In genomic region chr3:124217542-124217941, GRCh38 we compare ENCODE assay signal across 1 cellular context.
TF ChIP-seq lines count a peak whose summit lies in the region.

No MANE protein-coding gene starts in this region.

TF ChIP-seq in HepG2, 621 proteins besides CTCF, POLR2A, EP300 and RAD21 (continued from another document and continues in another):
- TF ChIP-seq DMTF1 (CRISPR knock-in tag; IDR thresholded peaks at IDR 0.05), result no peak
- TF ChIP-seq IKZF5 (CRISPR knock-in tag; IDR thresholded peaks at IDR 0.05), result peak; percentile 84; the same call in 1 of the 2 replicates
- TF ChIP-seq JARID2 (CRISPR knock-in tag; IDR thresholded peaks at IDR 0.05; ENCODE audit: insufficient replicate concordance), result no peak
- TF ChIP-seq FOXK1 (CRISPR knock-in tag; IDR thresholded peaks at IDR 0.05; ENCODE audit: borderline replicate concordance, low read depth), result peak; percentile 77; the same call in 1 of the 2 replicates
- TF ChIP-seq STAT5B (CRISPR knock-in tag; IDR thresholded peaks at IDR 0.05), result peak; percentile 90; the same call in 1 of the 2 replicates
- no peak for TF ChIP-seq ZFP82 (CRISPR knock-in tag; IDR thresholded peaks at IDR 0.05; ENCODE audit: borderline replicate concordance)
- peak; percentile 42; the same call in 1 of the 2 replicates for TF ChIP-seq ZNF276 (CRISPR knock-in tag; IDR thresholded peaks at IDR 0.05; ENCODE audit: low read depth)
- TF ChIP-seq ZNF687 (CRISPR knock-in tag; IDR thresholded peaks at IDR 0.05), result no peak
- TF ChIP-seq RFX3 (CRISPR knock-in tag; IDR thresholded peaks at IDR 0.05), result no peak
- TF ChIP-seq ZBTB8A (CRISPR knock-in tag; IDR thresholded peaks at IDR 0.05; ENCODE audit: borderline replicate concordance, low read depth), result no peak
- no peak for TF ChIP-seq HHEX (CRISPR knock-in tag; IDR thresholded peaks at IDR 0.05)
- no peak for TF ChIP-seq SMAD1 (CRISPR knock-in tag; IDR thresholded peaks at IDR 0.05; ENCODE audit: borderline replicate concordance, low read depth)
- TF ChIP-seq TBX3 (IDR thresholded peaks at IDR 0.05; ENCODE audit: borderline replicate concordance), result no peak
- no peak for TF ChIP-seq ZBTB10 (CRISPR knock-in tag; IDR thresholded peaks at IDR 0.05; ENCODE audit: borderline replicate concordance)
- peak; percentile 90; the same call in 1 of the 2 replicates for TF ChIP-seq ZNF441 (CRISPR knock-in tag; IDR thresholded peaks at IDR 0.05; ENCODE audit: borderline replicate concordance)
- no peak for TF ChIP-seq FUBP1 (CRISPR knock-in tag; IDR thresholded peaks at IDR 0.05; ENCODE audit: borderline replicate concordance)
- no peak for TF ChIP-seq RNF2 (conservative IDR thresholded peaks at IDR 0.05; ENCODE audit: low read depth)
- no peak for TF ChIP-seq ZBTB14 (CRISPR knock-in tag; IDR thresholded peaks at IDR 0.05)
- TF ChIP-seq FIP1L1 (IDR thresholded peaks at IDR 0.05; ENCODE audit: borderline replicate concordance, insufficient read depth, low read depth, low read length), result no peak
- no peak for TF ChIP-seq GATA4 (IDR thresholded peaks at IDR 0.05; ENCODE audit: borderline replicate concordance, low read depth)
- TF ChIP-seq WIZ (CRISPR knock-in tag; IDR thresholded peaks at IDR 0.05), result peak; percentile 99
- peak; percentile 59 for TF ChIP-seq ZNF7 (CRISPR knock-in tag; IDR thresholded peaks at IDR 0.05)
- TF ChIP-seq ATF4 (CRISPR knock-in tag; IDR thresholded peaks at IDR 0.05), result 0 out of 4 replicates have a peak, but pooled peaks of 1 of the 2 experiments have one; percentile 14
- peak; percentile 48; the same call in 1 of the 2 replicates for TF ChIP-seq ZIK1 (CRISPR knock-in tag; IDR thresholded peaks at IDR 0.05; ENCODE audit: borderline replicate concordance, low read depth)
- no peak for TF ChIP-seq GPBP1L1 (CRISPR knock-in tag; IDR thresholded peaks at IDR 0.05)
- no peak for TF ChIP-seq ZNF619 (CRISPR knock-in tag; IDR thresholded peaks at IDR 0.05)
- no peak for TF ChIP-seq SP5 (CRISPR knock-in tag; IDR thresholded peaks at IDR 0.05; ENCODE audit: borderline replicate concordance, low read depth)
- TF ChIP-seq MTERF4 (CRISPR knock-in tag; IDR thresholded peaks at IDR 0.05), result 0 out of 2 replicates have a peak, but pooled peaks have one; percentile 44
- TF ChIP-seq KMT2B (CRISPR knock-in tag; IDR thresholded peaks at IDR 0.05), result peak; percentile 73
- no peak for TF ChIP-seq NR2C2 (CRISPR knock-in tag; IDR thresholded peaks at IDR 0.05; ENCODE audit: borderline replicate concordance)
- TF ChIP-seq ZC3H13 (CRISPR knock-in tag; IDR thresholded peaks at IDR 0.05), result no peak
- TF ChIP-seq ZNF30 (CRISPR knock-in tag; IDR thresholded peaks at IDR 0.05), result no peak
- no peak for TF ChIP-seq FOXO4 (CRISPR knock-in tag; conservative IDR thresholded peaks at IDR 0.05)
- TF ChIP-seq ZNF782 (CRISPR knock-in tag; IDR thresholded peaks at IDR 0.05; ENCODE audit: borderline replicate concordance), result no peak
- TF ChIP-seq ZNF598 (CRISPR knock-in tag; IDR thresholded peaks at IDR 0.05; ENCODE audit: borderline replicate concordance), result no peak
- TF ChIP-seq NPAS2 (CRISPR knock-in tag; IDR thresholded peaks at IDR 0.05; ENCODE audit: borderline replicate concordance), result no peak
- no peak for TF ChIP-seq PLRG1 (conservative IDR thresholded peaks at IDR 0.05)
- TF ChIP-seq PITX1 (CRISPR knock-in tag; IDR thresholded peaks at IDR 0.05), result peak; percentile 31; the same call in 1 of the 2 replicates
- TF ChIP-seq ZFP90 (CRISPR knock-in tag; IDR thresholded peaks at IDR 0.05; ENCODE audit: borderline replicate concordance), result no peak
- no peak for TF ChIP-seq ZNF660 (CRISPR knock-in tag; IDR thresholded peaks at IDR 0.05; ENCODE audit: borderline replicate concordance, low read depth)
